10 cellular contexts compared by ENCODE assay signal in the genomic region with DNA sequence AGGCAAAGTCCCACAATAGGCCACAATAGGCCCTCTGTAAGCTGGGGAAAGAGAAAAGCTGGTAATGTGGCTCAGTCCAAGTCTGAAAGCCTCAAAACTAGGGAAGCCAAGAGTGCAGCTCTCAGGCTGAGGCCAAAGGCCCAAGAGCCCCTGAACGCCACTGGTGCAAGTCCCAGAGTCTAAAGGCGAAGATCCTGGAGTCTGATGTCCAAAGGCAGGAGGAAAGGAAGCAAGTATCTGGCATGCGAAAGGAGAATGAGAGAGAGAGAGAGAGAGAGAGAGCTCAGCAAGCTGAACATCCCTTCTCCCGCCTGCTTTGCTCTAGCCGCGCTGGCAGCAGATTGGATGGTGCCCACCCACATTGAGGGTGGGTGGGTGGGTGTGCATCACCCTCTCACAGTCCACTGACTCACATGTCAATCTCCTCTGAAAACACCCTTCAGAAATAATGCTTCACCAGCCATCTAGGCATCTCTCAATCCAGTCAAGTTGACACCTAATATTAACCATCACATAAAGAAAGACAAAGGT. TPM values are rescaled to one million over a fixed set of nuclear protein-coding genes. Genes with fewer than 3 reads are reported as not detected.
A peak's percentile ranks its signal among the peaks of the same experiment; 100 is the strongest.
DNase-seq lines count a peak whose midpoint lies in the region; ATAC-seq and TF ChIP-seq lines count a peak whose summit lies in the region.
"Had no signal": no experiment of that assay in that cellular context is flagged by ENCODE, and none has a peak within 500 bp of the region (broad histone marks: within the 10 kb centered on the region; RNA-seq: fewer than 3 reads in every experiment).

No MANE protein-coding gene starts in this region.

- peaks cover 43% of the 10 kb centered on the region for H3K4me1 ChIP-seq in MM.1S (ENCODE audit: low read length)
- H3K4me1 ChIP-seq in endodermal cell (ENCODE audit: control insufficient read depth, insufficient read depth, low read length) = no peaks in the 10 kb centered on the region

- 83 to 87% methylated on average over 2 to 5 of the region's 6 CpGs for WGBS in endodermal cell (ENCODE audit: insufficient coverage in 1 of 2, insufficient read length in 1 of 2), 2 experiments

- H3K36me3 ChIP-seq in MM.1S (replicated peaks; ENCODE audit: insufficient read depth, low read length) (no peaks in the 10 kb centered on the region), endodermal cell (ENCODE audit: control insufficient read depth, insufficient read depth, low read length) (no peaks in the 10 kb centered on the region)
- H3K36me3 ChIP-seq: neural progenitor cell had no signal

- ATAC-seq in HG02870 (IDR thresholded peaks at IDR 0.05; ENCODE audit: unreplicated experiment) = no peak

- no peak overlapping the region for H3K4me3 Mint-ChIP-seq in endodermal cell
- no peak overlapping the region for H3K4me3 Mint-ChIP-seq in nephron progenitor cell
- H3K4me3 Mint-ChIP-seq: neural progenitor cell had no signal

- H3K9ac ChIP-seq in MM.1S (ENCODE audit: low read length) (peak overlapping the region; percentile 31), endodermal cell (ENCODE audit: extremely low read depth, low read length, poor library complexity, severe bottlenecking) (no peak overlapping the region)
- H3K9ac ChIP-seq: neural progenitor cell had no signal

- H3K27me3 ChIP-seq in MM.1S (replicated peaks; ENCODE audit: insufficient read depth, low read length) (no peaks in the 10 kb centered on the region), endodermal cell (ENCODE audit: control insufficient read depth, insufficient read depth, low read length, poor library complexity, severe bottlenecking) (no peaks in the 10 kb centered on the region)
- H3K27me3 ChIP-seq: neural progenitor cell had no signal

- peak overlapping the region; percentile 28; the same call in 1 of the 2 replicates for H2AFZ ChIP-seq in MM.1S (ENCODE audit: low read length)
- H2AFZ ChIP-seq: neural progenitor cell had no signal

- no peaks in the 10 kb centered on the region for H3K9me2 ChIP-seq in MM.1S (replicated peaks; ENCODE audit: insufficient read depth, low read length)

- H3K9me3 ChIP-seq in MM.1S (replicated peaks; ENCODE audit: insufficient read depth, low read length) = no peaks in the 10 kb centered on the region
- H3K9me3 ChIP-seq in endodermal cell (ENCODE audit: control insufficient read depth, low read length) = no peaks in the 10 kb centered on the region

- no peaks in the 10 kb centered on the region for H3K36me3 Mint-ChIP-seq in endodermal cell (ENCODE audit: low read depth)
- H3K36me3 Mint-ChIP-seq in nephron progenitor cell (ENCODE audit: low read depth) = no peaks in the 10 kb centered on the region
- H3K36me3 Mint-ChIP-seq: neural progenitor cell had no signal

- H3K27me3 Mint-ChIP-seq in endodermal cell (ENCODE audit: insufficient read depth) = no peaks in the 10 kb centered on the region
- H3K27me3 Mint-ChIP-seq in nephron progenitor cell (ENCODE audit: low read depth, poor library complexity) = no peaks in the 10 kb centered on the region

- peak overlapping the region; percentile 95 for H3K27ac ChIP-seq in MM.1S (ENCODE audit: low read length)
- H3K27ac ChIP-seq in endodermal cell (ENCODE audit: low read depth, low read length) = peak overlapping the region; percentile 18
- H3K27ac ChIP-seq: epithelial cell of prostate, neural progenitor cell had no signal

- H3K9me3 Mint-ChIP-seq in endodermal cell (no peaks in the 10 kb centered on the region), nephron progenitor cell (no peaks in the 10 kb centered on the region)
- H3K9me3 Mint-ChIP-seq: neural progenitor cell had no signal

- peak overlapping the region; percentile 33; the same call in 1 of the 2 replicates for H3K4me2 ChIP-seq in MM.1S (ENCODE audit: low read depth, low read length)
- H3K4me2 ChIP-seq: neural progenitor cell had no signal

- DNase-seq in AG10803 (ENCODE audit: low read depth) = peak; percentile 44
- no peak for DNase-seq in MM.1S
- no peak for DNase-seq in endodermal cell
- no peak for DNase-seq in nephron progenitor cell
- no peak for DNase-seq in activated effector memory CD4-positive, alpha-beta T cell treated with anti-CD3 and anti-CD28 coated beads, Interleukin-2, amount 50 U/mL, for 16 hours
- DNase-seq in stimulated activated CD4-positive, alpha-beta T cell treated with anti-CD3 and anti-CD28 coated beads, Interleukin-2, amount 100 ng/mL, for 48 hours = no peak
- no peak for DNase-seq in NCI-H146 (lab: John Stamatoyannopoulos, UW)

- no peak for TF ChIP-seq CTCF in AG10803 (conservative IDR thresholded peaks at IDR 0.05; ENCODE audit: low read length)
- no peak for TF ChIP-seq CTCF in MM.1S (IDR thresholded peaks at IDR 0.05; ENCODE audit: low read length)
- no peak for TF ChIP-seq CTCF in endodermal cell (conservative IDR thresholded peaks at IDR 0.05)
- TF ChIP-seq CTCF in nephron progenitor cell (IDR thresholded peaks at IDR 0.05) = no peak

- H3K4me3 ChIP-seq in AG10803 (ENCODE audit: low read length) (no peak overlapping the region), MM.1S (ENCODE audit: low read length) (no peak overlapping the region), endodermal cell (ENCODE audit: low read length) (no peak overlapping the region)
- H3K4me3 ChIP-seq: neural progenitor cell had no signal

- peaks cover 38% of the 10 kb centered on the region for H3F3A ChIP-seq in MM.1S (ENCODE audit: insufficient read depth, low read length)

- H4K20me1 ChIP-seq in MM.1S (ENCODE audit: insufficient read depth, low read length) = no peaks in the 10 kb centered on the region

- no peak overlapping the region for H3K27ac Mint-ChIP-seq in endodermal cell
- H3K27ac Mint-ChIP-seq in nephron progenitor cell = peak overlapping the region; percentile 94
- H3K27ac Mint-ChIP-seq: neural progenitor cell had no signal

- H3K79me2 ChIP-seq in MM.1S (ENCODE audit: low read length) = no peaks in the 10 kb centered on the region

- H3K4me1 Mint-ChIP-seq in endodermal cell (no peaks in the 10 kb centered on the region), nephron progenitor cell (peaks cover 5% of the 10 kb centered on the region)
- H3K4me1 Mint-ChIP-seq: neural progenitor cell had no signal

RNA-seq across cellular contexts. Expression of a gene that starts 30.9 kb away (rescaled TPM):
- 10 to 100 TPM; 47.6 to 53.9 TPM for total RNA-seq in endodermal cell
- polyA plus RNA-seq in endodermal cell (2013, experiment 1 of 2) = 30.9 TPM
- 31.2 TPM for polyA plus RNA-seq in endodermal cell (2013, experiment 2 of 2)
